ENCODE assay signal across 1 cellular context in genomic region chr2:3302421-3302750, GRCh38.
A peak's percentile ranks its signal among the peaks of the same experiment; 100 is the strongest.
TF ChIP-seq lines count a peak whose summit lies in the region.

No MANE protein-coding gene starts in this region.

TF ChIP-seq in HepG2, 621 proteins besides CTCF, POLR2A, EP300 and RAD21 (continued from another document):
- TF ChIP-seq AGO2 (optimal IDR thresholded peaks at IDR 0.05; ENCODE audit: low read depth, low read length), result peak; percentile 29
- TF ChIP-seq MLLT10 (CRISPR knock-in tag; IDR thresholded peaks at IDR 0.05), result no peak
- 0 out of 2 replicates have a peak, but pooled peaks have one; percentile 44 for TF ChIP-seq ZNF572 (CRISPR knock-in tag; IDR thresholded peaks at IDR 0.05)
- TF ChIP-seq SNAPC5 (CRISPR knock-in tag; IDR thresholded peaks at IDR 0.05; ENCODE audit: borderline replicate concordance), result no peak
- 0 out of 2 replicates have a peak, but pooled peaks have one; percentile 17 for TF ChIP-seq ZNF704 (CRISPR knock-in tag; IDR thresholded peaks at IDR 0.05; ENCODE audit: borderline replicate concordance)
- TF ChIP-seq ZNF576 (CRISPR knock-in tag; IDR thresholded peaks at IDR 0.05), result no peak
- TF ChIP-seq ZNF773 (CRISPR knock-in tag; IDR thresholded peaks at IDR 0.05; ENCODE audit: borderline replicate concordance), result no peak
- no peak for TF ChIP-seq NCOA1 (CRISPR knock-in tag; IDR thresholded peaks at IDR 0.05)
- TF ChIP-seq FOXP1 (IDR thresholded peaks at IDR 0.05), result no peak
- TF ChIP-seq FOXP1 (CRISPR knock-in tag; IDR thresholded peaks at IDR 0.05), result no peak
- TF ChIP-seq XRCC5 (optimal IDR thresholded peaks at IDR 0.05; ENCODE audit: low read length), result no peak
- no peak for TF ChIP-seq KDM2A (CRISPR knock-in tag; IDR thresholded peaks at IDR 0.05; ENCODE audit: borderline replicate concordance, low read depth)
- peak; percentile 34; the same call in 1 of the 2 replicates for TF ChIP-seq ZNF768 (CRISPR knock-in tag; IDR thresholded peaks at IDR 0.05)
- TF ChIP-seq RARG (CRISPR knock-in tag; IDR thresholded peaks at IDR 0.05; ENCODE audit: low read depth), result no peak
- no peak for TF ChIP-seq ATF6 (CRISPR knock-in tag; conservative IDR thresholded peaks at IDR 0.05)
- TF ChIP-seq ZSCAN30 (CRISPR knock-in tag; IDR thresholded peaks at IDR 0.05), result no peak
- TF ChIP-seq NFE2L2 (IDR thresholded peaks at IDR 0.05; ENCODE audit: low read length), result no peak
- 0 out of 2 replicates have a peak, but pooled peaks have one; percentile 10 for TF ChIP-seq ZSCAN21 (CRISPR knock-in tag; IDR thresholded peaks at IDR 0.05; ENCODE audit: borderline replicate concordance)
- TF ChIP-seq MATR3 (CRISPR knock-in tag; IDR thresholded peaks at IDR 0.05), result no peak
- no peak for TF ChIP-seq TFDP2 (CRISPR knock-in tag; IDR thresholded peaks at IDR 0.05)
